In genomic region chr2:63879876-63880433, GRCh38 we compare ENCODE assay signal across 2 cellular contexts.
A peak's percentile ranks its signal among the peaks of the same experiment; 100 is the strongest.
TF ChIP-seq lines count a peak whose summit lies in the region.

No MANE protein-coding gene starts in this region.

TF ChIP-seq in H1, 55 proteins besides CTCF, POLR2A, EP300 and RAD21:
- 0 out of 2 replicates have a peak, but pooled peaks have one; percentile 24 for TF ChIP-seq ATF2 (IDR thresholded peaks at IDR 0.05; ENCODE audit: low read length)
- no peak for TF ChIP-seq TAF1 (IDR thresholded peaks at IDR 0.05; ENCODE audit: low read depth, low read length)
- peak; percentile 54; the same call in 1 of the 2 replicates for TF ChIP-seq POLR2AphosphoS5 (IDR thresholded peaks at IDR 0.05; ENCODE audit: low read depth, low read length)
TF ChIP-seq in H1: peak in this region for 2.

TF ChIP-seq in neural cell, 6 proteins besides CTCF, POLR2A, EP300 and RAD21:
- TF ChIP-seq TAF1 (IDR thresholded peaks at IDR 0.05; ENCODE audit: low read depth) (no peak), POLR2AphosphoS5 (IDR thresholded peaks at IDR 0.05) (no peak), SMC3 (conservative IDR thresholded peaks at IDR 0.05; ENCODE audit: poor library complexity) (no peak)
TF ChIP-seq in neural cell: peak in this region for 0.
